In genomic region chr2:189579585-189579984, GRCh38 we compare ENCODE assay signal across 8 cellular contexts. TPM values are rescaled to one million over a fixed set of nuclear protein-coding genes. Genes with fewer than 3 reads are reported as not detected.
A peak's percentile ranks its signal among the peaks of the same experiment; 100 is the strongest.
DNase-seq lines count a peak whose midpoint lies in the region; ATAC-seq and TF ChIP-seq lines count a peak whose summit lies in the region.

No MANE protein-coding gene starts in this region.

- ATAC-seq in SK-N-SH treated with all-trans-retinoic acid at 6 μM for 48 hours (no peak), left lung (peak; percentile 45), GM18909 (IDR thresholded peaks at IDR 0.05; ENCODE audit: poor library complexity, unreplicated experiment) (no peak)

- no peak overlapping the region for H2AFZ ChIP-seq in SK-N-SH (ENCODE audit: low read depth)

- POLR2A ChIA-PET in SK-N-SH (lab: Yijun Ruan, JAX) = interaction anchor here (2.4 kb wide), 1 partner anchor 138 kb away, joined by 9 read pairs; the partner anchor contains the start of gene WDR75

- TF ChIP-seq CTCF in SK-N-SH (IDR thresholded peaks at IDR 0.05) (no peak), ascending aorta (IDR thresholded peaks at IDR 0.05) (no peak), left lung (IDR thresholded peaks at IDR 0.05) (no peak)

- peaks cover 4 to 5% of the 10 kb centered on the region in 2 experiments for H3K36me3 ChIP-seq in SK-N-SH (replicated peaks in 1 of 2; ENCODE audit: control insufficient read depth in 1 of 2, insufficient read depth in 2 of 2, low read length in 1 of 2)
- peaks cover 0 to 11% of the 10 kb centered on the region in 2 donors for H3K36me3 ChIP-seq in ascending aorta
- H3K36me3 ChIP-seq in left lung = no peaks in the 10 kb centered on the region
- peaks cover 3 to 11% (median 6%) of the 10 kb centered on the region in 5 donors for H3K36me3 ChIP-seq in subcutaneous abdominal adipose tissue (ENCODE audit: control insufficient read depth in 5 of 5, insufficient read depth in 5 of 5, low read length in 5 of 5)
- no peaks in the 10 kb centered on the region for H3K36me3 ChIP-seq in effector memory CD4-positive, alpha-beta T cell (ENCODE audit: control insufficient read depth, insufficient read depth, low read length)

- CTCF ChIA-PET in SK-N-SH (lab: Yijun Ruan, JAX) = interaction anchor here (1.5 kb wide), 1 partner anchor 81 kb away, joined by 5 read pairs; the partner anchor contains the start of gene ASNSD1

- DNase-seq in SK-N-SH (no peak), ascending aorta (ENCODE audit: low spot score in 2 of 2) (no peak), left lung (no peak), NK-92 (lab: John Stamatoyannopoulos, UW; ENCODE audit: unreplicated experiment) (no peak)
- no peak for DNase-seq in effector memory CD4-positive, alpha-beta T cell

- no peak overlapping the region for H3K27ac ChIP-seq in SK-N-SH (ENCODE audit: low read depth in 2 of 2, low read length in 1 of 2)
- peak overlapping the region; percentile 90 to 94 for H3K27ac ChIP-seq in ascending aorta
- peak overlapping the region; percentile 89 to 91 for H3K27ac ChIP-seq in left lung
- peak overlapping the region; percentile 90 for H3K27ac ChIP-seq in subcutaneous abdominal adipose tissue (ENCODE audit: low read depth, low read length)
- no peak overlapping the region for H3K27ac ChIP-seq in effector memory CD4-positive, alpha-beta T cell (ENCODE audit: insufficient read depth, low read length, poor library complexity, severe bottlenecking)

- H3K4me3 ChIP-seq in SK-N-SH (ENCODE audit: low read depth in 2 of 2, low read length in 1 of 2) (peak overlapping the region in 1 of 2 experiments; percentile 69; a peak in 1 of 4 replicates), ascending aorta (peak overlapping the region; percentile 87 to 92), left lung (peak overlapping the region; percentile 62 to 64), subcutaneous abdominal adipose tissue (ENCODE audit: low read depth in 1 of 5, low read length in 5 of 5) (peak overlapping the region; percentile 87 to 97 (median 92))
- H3K4me3 ChIP-seq in effector memory CD4-positive, alpha-beta T cell (ENCODE audit: insufficient read depth, low read depth, low read length, poor library complexity, severe bottlenecking) = no peak overlapping the region

- TF ChIP-seq RAD21 in SK-N-SH (IDR thresholded peaks at IDR 0.05; ENCODE audit: low read length) = no peak

- no peaks in the 10 kb centered on the region for H3K79me2 ChIP-seq in SK-N-SH (ENCODE audit: insufficient read depth)

- no peaks in the 10 kb centered on the region for H3K9me3 ChIP-seq in SK-N-SH
- no peaks in the 10 kb centered on the region for H3K9me3 ChIP-seq in ascending aorta
- H3K9me3 ChIP-seq in left lung = no peaks in the 10 kb centered on the region
- H3K9me3 ChIP-seq in subcutaneous abdominal adipose tissue (ENCODE audit: control insufficient read depth in 5 of 5, low read length in 5 of 5) = no peaks in the 10 kb centered on the region
- no peaks in the 10 kb centered on the region for H3K9me3 ChIP-seq in effector memory CD4-positive, alpha-beta T cell (ENCODE audit: control insufficient read depth, low read length)

- no peak for TF ChIP-seq EP300 in SK-N-SH (IDR thresholded peaks at IDR 0.05; ENCODE audit: borderline replicate concordance in 1 of 2, low read depth in 1 of 2, low read length in 1 of 2)

- no peaks in the 10 kb centered on the region for H4K20me1 ChIP-seq in SK-N-SH (ENCODE audit: insufficient read depth)

- H3K4me1 ChIP-seq in SK-N-SH (ENCODE audit: control insufficient read depth in 1 of 2, insufficient read depth in 2 of 2, low read depth in 1 of 2, low read length in 1 of 2) (peaks cover 0 to 10% of the 10 kb centered on the region in 2 experiments; a peak in 1 of 4 replicates), ascending aorta (peaks cover 0 to 25% of the 10 kb centered on the region in 2 donors), left lung (peaks cover 26 to 60% of the 10 kb centered on the region in 2 donors), subcutaneous abdominal adipose tissue (ENCODE audit: control insufficient read depth in 5 of 5, insufficient read depth in 5 of 5, low read length in 5 of 5) (peaks cover 7 to 66% (median 63%) of the 10 kb centered on the region in 5 donors)
- H3K4me1 ChIP-seq in effector memory CD4-positive, alpha-beta T cell (ENCODE audit: control insufficient read depth, insufficient read depth, low read length, poor library complexity, severe bottlenecking) = peaks cover 20% of the 10 kb centered on the region

- H3K27me3 ChIP-seq in SK-N-SH (ENCODE audit: insufficient read depth) (no peaks in the 10 kb centered on the region), ascending aorta (no peaks in the 10 kb centered on the region), left lung (peaks cover 0 to 4% of the 10 kb centered on the region in 2 donors), subcutaneous abdominal adipose tissue (ENCODE audit: control insufficient read depth in 5 of 5, insufficient read depth in 4 of 5, low read length in 5 of 5) (no peaks in the 10 kb centered on the region)
- no peaks in the 10 kb centered on the region for H3K27me3 ChIP-seq in effector memory CD4-positive, alpha-beta T cell (replicated peaks; ENCODE audit: control insufficient read depth, insufficient read depth, low read length, poor library complexity, severe bottlenecking)

- H3K9ac ChIP-seq in SK-N-SH = no peak overlapping the region
- peak overlapping the region in 4 of 5 donors; percentile 66 to 82 (median 81) for H3K9ac ChIP-seq in subcutaneous abdominal adipose tissue (ENCODE audit: low read length in 5 of 5)

- 88% methylated on average over 8 of the region's 8 CpGs for WGBS in SK-N-SH (ENCODE audit: low lambda C conversion rate)

- no peaks in the 10 kb centered on the region for H3F3A ChIP-seq in SK-N-SH (replicated peaks; ENCODE audit: insufficient read depth)

- no peaks in the 10 kb centered on the region for H3K9me2 ChIP-seq in SK-N-SH

- H3K4me2 ChIP-seq in SK-N-SH = 0 out of 2 replicates have a peak overlapping the region, but pooled peaks have one; percentile 79

- intact Hi-C loops in ascending aorta (cut with DNase I) = no loop called here
- intact Hi-C loops in left lung (cut with DNase I) = no loop called here

TF ChIP-seq in SK-N-SH, 30 proteins besides CTCF, POLR2A, EP300 and RAD21 (continues in another document):
- TF ChIP-seq USF2 (IDR thresholded peaks at IDR 0.05; ENCODE audit: borderline replicate concordance, low read depth, low read length) (no peak), MAX (IDR thresholded peaks at IDR 0.05; ENCODE audit: low read depth) (no peak), MEF2A (IDR thresholded peaks at IDR 0.05; ENCODE audit: borderline replicate concordance, low read depth) (no peak), SMC3 (IDR thresholded peaks at IDR 0.05; ENCODE audit: low read depth, low read length) (no peak), PBX3 (IDR thresholded peaks at IDR 0.05) (no peak), TEAD4 (IDR thresholded peaks at IDR 0.05; ENCODE audit: borderline replicate concordance, insufficient read depth) (no peak)

TF ChIP-seq in SK-N-SH treated with all-trans-retinoic acid at 6 μM for 48 hours, 23 proteins besides CTCF, POLR2A, EP300 and RAD21 (continues in another document):
- TF ChIP-seq ZNF8 (CRISPR knock-in tag; IDR thresholded peaks at IDR 0.05) (no peak), ZFP3 (CRISPR knock-in tag; IDR thresholded peaks at IDR 0.05) (no peak), ARNTL (CRISPR knock-in tag; IDR thresholded peaks at IDR 0.05; ENCODE audit: borderline replicate concordance, low read depth) (no peak), SNAI2 (CRISPR knock-in tag; IDR thresholded peaks at IDR 0.05) (no peak), CREB5 (CRISPR knock-in tag; IDR thresholded peaks at IDR 0.05; ENCODE audit: low read depth) (no peak), CSRNP3 (CRISPR knock-in tag; IDR thresholded peaks at IDR 0.05) (no peak), POU6F1 (CRISPR knock-in tag; IDR thresholded peaks at IDR 0.05; ENCODE audit: borderline replicate concordance, low read depth) (no peak), RARB (CRISPR knock-in tag; IDR thresholded peaks at IDR 0.05) (no peak)

RNA-seq across cellular contexts. Expression of gene SLC40A1, which starts 1.0 kb away (rescaled TPM):
- polyA plus RNA-seq in SK-N-SH (2012; rRNA removed) = 1.8 and 2.1 TPM in 2 replicates
- polyA plus RNA-seq in SK-N-SH (2012; cell fraction: cytosol; rRNA removed) = 3.1 and 3.4 TPM in 2 replicates
- polyA plus RNA-seq in SK-N-SH (2012; cell fraction: nucleus; rRNA removed) = 0.97 TPM in 2 replicates
- 40.8 TPM for total RNA-seq in ascending aorta
- total RNA-seq in left lung = 100 to 1,000 TPM; 104 to 153 TPM

Comparison
In these comparisons a context has a peak if more than half of its experiments do, and no peak if none do; other contexts are left out.
1. H3K27ac ChIP-seq: peak in ascending aorta (2 of 2), left lung (2 of 2) and subcutaneous abdominal adipose tissue (single experiment); none in SK-N-SH (0 of 2) and effector memory CD4-positive, alpha-beta T cell (single experiment).